ENCODE assay signal across 20 cellular contexts in genomic region chr13:24730873-24731567, GRCh38. TPM values are rescaled to one million over a fixed set of nuclear protein-coding genes. Genes with fewer than 3 reads are reported as not detected.
DNase-seq lines count a peak whose midpoint lies in the region; ATAC-seq and TF ChIP-seq lines count a peak whose summit lies in the region.
"Not testable (repeated sequence)": the region's sequence is repeated elsewhere in the genome, so short reads cannot be mapped to it uniquely, and the experiment has no call there.
"Had no signal": no experiment of that assay in that cellular context is flagged by ENCODE, and none has a peak within 500 bp of the region (broad histone marks: within the 10 kb centered on the region; RNA-seq: fewer than 3 reads in every experiment).

No MANE protein-coding gene starts in this region.

- not testable (repeated sequence) for H3K27ac Mint-ChIP-seq in T-helper 17 cell

- H3K4me3 ChIP-seq in GM06990 (replicated peaks; ENCODE audit: low read depth, low read length), result not testable (repeated sequence)

- not testable (repeated sequence) for TF ChIP-seq CTCF in GM06990 (IDR thresholded peaks at IDR 0.05; ENCODE audit: insufficient read depth, low read length, poor library complexity, severe bottlenecking)

- peak; percentile 44 for DNase-seq in GM06990 (ENCODE audit: extremely low read depth, insufficient read length)
- DNase-seq in T-helper 17 cell, result not testable (repeated sequence)

- not testable (repeated sequence) for H3K27me3 ChIP-seq in GM06990 (replicated peaks; ENCODE audit: control insufficient read depth, insufficient read depth, low read length)

- not testable (repeated sequence) for H3K9me3 ChIP-seq in T-helper 17 cell (ENCODE audit: control insufficient read depth, low read length, poor library complexity, severe bottlenecking)

- ATAC-seq in GM18858 (IDR thresholded peaks at IDR 0.05; ENCODE audit: unreplicated experiment) (peak; percentile 77), GM19328 (IDR thresholded peaks at IDR 0.05; ENCODE audit: unreplicated experiment) (peak; percentile 74), GM21528 (IDR thresholded peaks at IDR 0.05; ENCODE audit: low FRiP score, unreplicated experiment) (peak; percentile 77), HG02759 (IDR thresholded peaks at IDR 0.05; ENCODE audit: unreplicated experiment) (peak; percentile 74), HG03066 (IDR thresholded peaks at IDR 0.05; ENCODE audit: low read depth, unreplicated experiment) (peak; percentile 73), HG03457 (IDR thresholded peaks at IDR 0.05; ENCODE audit: unreplicated experiment) (peak; percentile 65)
- ATAC-seq in T-helper 17 cell, result not testable (repeated sequence)

- not testable (repeated sequence) for H3K36me3 Mint-ChIP-seq in T-helper 17 cell (ENCODE audit: low read depth)

- H3K4me1 Mint-ChIP-seq in T-helper 17 cell, result not testable (repeated sequence)

- H3K4me3 Mint-ChIP-seq in T-helper 17 cell, result peak overlapping the region; percentile 13

- not testable (repeated sequence) for H3K36me3 ChIP-seq in GM06990 (ENCODE audit: control insufficient read depth, insufficient read depth, low read length)

- peaks cover 18% of the 10 kb centered on the region for H3K27me3 Mint-ChIP-seq in T-helper 17 cell

RNA-seq across cellular contexts. Expression of gene RNF17, which starts 32.9 kb away (rescaled TPM):
- 1 to 10 TPM in 1 of 2 donors, under 1 TPM in 1; 0.50 to 1.1 TPM for total RNA-seq in T-helper 17 cell
- total RNA-seq: activated CD8-positive, alpha-beta T cell treated with anti-CD3 and anti-CD28 coated beads, Interleukin-2, amount 10 ng/mL, durations not matched to agents 7 days and 5 days; CD8-positive, alpha-beta T cell; H7; mammary epithelial cell; progenitor cell of endocrine pancreas; SJCRH30 had no signal

RNA-seq across cellular contexts. Expression of gene ATP12A, which starts 50.8 kb away (rescaled TPM):
- not detected for total RNA-seq in T-helper 17 cell
- total RNA-seq: CD8-positive, alpha-beta T cell; epithelial cell of proximal tubule; fibroblast of villous mesenchyme; heart left ventricle; sigmoid colon; subcutaneous adipose tissue; T-cell had no signal
